In genomic region chr7:24284699-24285506, GRCh38 we compare ENCODE assay signal across 1 cellular context.
TF ChIP-seq lines count a peak whose summit lies in the region.

No MANE protein-coding gene starts in this region.

TF ChIP-seq in HEK293, 187 proteins besides CTCF, POLR2A, EP300 and RAD21 (continued from another document and continues in another):
- TF ChIP-seq REST (tag by site-specific recombination; IDR thresholded peaks at IDR 0.05) (no peak), ZNF645 (tag by site-specific recombination; IDR thresholded peaks at IDR 0.05) (no peak), ZNF544 (tag by site-specific recombination; IDR thresholded peaks at IDR 0.05) (no peak), ZNF785 (tag by site-specific recombination; IDR thresholded peaks at IDR 0.05) (no peak), ZNF266 (tag by site-specific recombination; IDR thresholded peaks at IDR 0.05; ENCODE audit: low read depth) (no peak), ZNF138 (tag by site-specific recombination; IDR thresholded peaks at IDR 0.05; ENCODE audit: borderline replicate concordance) (no peak), ZNF768 (tag by site-specific recombination; IDR thresholded peaks at IDR 0.05) (no peak), ZNF837 (tag by site-specific recombination; IDR thresholded peaks at IDR 0.05) (no peak), YY2 (tag by site-specific recombination; IDR thresholded peaks at IDR 0.05) (no peak), ZSCAN18 (tag by site-specific recombination; IDR thresholded peaks at IDR 0.05) (no peak), ZNF488 (tag by site-specific recombination; IDR thresholded peaks at IDR 0.05) (no peak), ZNF658 (tag by site-specific recombination; IDR thresholded peaks at IDR 0.05) (no peak), ZFP3 (tag by site-specific recombination; IDR thresholded peaks at IDR 0.05; ENCODE audit: low read depth) (no peak), ZNF23 (tag by site-specific recombination; IDR thresholded peaks at IDR 0.05; ENCODE audit: borderline replicate concordance) (no peak), ZBTB26 (tag by site-specific recombination; optimal IDR thresholded peaks at IDR 0.05) (peak; percentile 26), ZNF280D (tag by site-specific recombination; IDR thresholded peaks at IDR 0.05) (no peak), ZNF354C (tag by site-specific recombination; IDR thresholded peaks at IDR 0.05; ENCODE audit: borderline replicate concordance, low read depth) (no peak), ZNF341 (tag by site-specific recombination; IDR thresholded peaks at IDR 0.05; ENCODE audit: low read depth) (no peak), ZNF449 (tag by site-specific recombination; IDR thresholded peaks at IDR 0.05) (no peak), PRDM2 (tag by site-specific recombination; IDR thresholded peaks at IDR 0.05; ENCODE audit: borderline replicate concordance) (no peak), ZNF777 (tag by site-specific recombination; IDR thresholded peaks at IDR 0.05; ENCODE audit: borderline replicate concordance) (peak; percentile 72; the same call in 1 of the 2 replicates), SP2 (tag by site-specific recombination; IDR thresholded peaks at IDR 0.05) (peak; percentile 9; the same call in 1 of the 2 replicates), ZNF791 (tag by site-specific recombination; IDR thresholded peaks at IDR 0.05) (no peak), GFI1B (tag by site-specific recombination; IDR thresholded peaks at IDR 0.05) (no peak), WT1 (tag by site-specific recombination; IDR thresholded peaks at IDR 0.05) (no peak), ZNF677 (tag by site-specific recombination; IDR thresholded peaks at IDR 0.05) (no peak), OSR2 (tag by site-specific recombination; IDR thresholded peaks at IDR 0.05) (no peak), ZNF416 (tag by site-specific recombination; IDR thresholded peaks at IDR 0.05) (no peak), ZBTB10 (tag by site-specific recombination; IDR thresholded peaks at IDR 0.05) (no peak), MEIS1 (CRISPR knock-in tag; IDR thresholded peaks at IDR 0.05; ENCODE audit: borderline replicate concordance) (no peak), ZNF629 (tag by site-specific recombination; IDR thresholded peaks at IDR 0.05) (no peak), ZNF174 (tag by site-specific recombination; IDR thresholded peaks at IDR 0.05) (no peak), KLF7 (tag by site-specific recombination; IDR thresholded peaks at IDR 0.05; ENCODE audit: borderline replicate concordance) (no peak), ZNF529 (tag by site-specific recombination; IDR thresholded peaks at IDR 0.05; ENCODE audit: insufficient replicate concordance) (no peak), ZNF121 (tag by site-specific recombination; IDR thresholded peaks at IDR 0.05) (no peak), IKZF3 (tag by site-specific recombination; IDR thresholded peaks at IDR 0.05) (no peak), ZNF561 (tag by site-specific recombination; IDR thresholded peaks at IDR 0.05; ENCODE audit: borderline replicate concordance) (no peak)
